16 cellular contexts compared by ENCODE assay signal in the genomic region with DNA sequence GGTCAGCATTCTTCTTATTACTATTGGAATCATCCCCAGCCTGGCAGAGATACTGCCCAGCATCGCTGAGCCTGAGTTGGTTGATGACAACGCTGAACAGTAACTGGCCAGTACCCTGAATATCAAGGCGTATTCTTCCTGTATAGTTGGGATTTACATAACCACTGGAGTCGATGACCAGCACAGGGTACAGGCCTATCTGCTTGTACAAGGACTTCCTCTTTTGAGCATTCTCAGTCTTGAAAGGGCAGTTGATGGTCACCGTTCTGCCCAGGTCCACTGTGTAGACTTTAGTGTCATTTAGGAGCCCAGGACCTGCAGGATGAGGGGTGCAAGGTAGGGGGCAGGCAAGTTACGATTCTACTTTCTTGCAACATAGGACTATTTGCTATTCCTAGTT. TPM values are rescaled to one million over a fixed set of nuclear protein-coding genes. Genes with fewer than 3 reads are reported as not detected.
"Had no signal": no experiment of that assay in that cellular context is flagged by ENCODE, and none has a peak within 500 bp of the region (broad histone marks: within the 10 kb centered on the region; RNA-seq: fewer than 3 reads in every experiment).

No MANE protein-coding gene starts in this region.

- H3K36me3 ChIP-seq: heart left ventricle, neural progenitor cell, ovary, thyroid gland had no signal

- H3K27ac ChIP-seq: heart left ventricle, neural progenitor cell, ovary, skin epidermis, thyroid gland had no signal

- DNase-seq: activated CD4-positive, alpha-beta T cell treated with anti-CD3 and anti-CD28 coated beads, Interleukin-2, amount 10 ng/mL, durations not matched to agents 7 days and 5 days; activated CD4-positive, CD25-positive, alpha-beta regulatory T cell; activated CD8-positive, alpha-beta memory T cell treated with anti-CD3 and anti-CD28 coated beads for 24 hours; activated naive CD4-positive, alpha-beta T cell treated with anti-CD3 and anti-CD28 coated beads, Interleukin-2, amount 10 ng/mL, durations not matched to agents 7 days and 5 days; effector CD4-positive, alpha-beta T cell; foreskin melanocyte; heart left ventricle; mesendoderm; ovary; T-helper 9 cell; thyroid gland had no signal

- H3K4me1 ChIP-seq: heart left ventricle, neural progenitor cell, thyroid gland had no signal

- ATAC-seq: left lobe of liver had no signal

- H3K27me3 ChIP-seq: neural progenitor cell, ovary, thyroid gland had no signal

- H3K9me3 ChIP-seq: heart left ventricle, ovary, thyroid gland had no signal

- H3K4me3 ChIP-seq: heart left ventricle, neural progenitor cell, ovary, skin epidermis, thyroid gland had no signal

RNA-seq across cellular contexts. Expression of gene PIGR, which starts 8.8 kb away (rescaled TPM):
- total RNA-seq: activated CD4-positive, alpha-beta T cell treated with anti-CD3 and anti-CD28 coated beads, Interleukin-2, amount 10 ng/mL, durations not matched to agents 7 days and 5 days had no signal

RNA-seq across cellular contexts. Expression of gene FCAMR, which starts 32.8 kb away (rescaled TPM):
- total RNA-seq: activated CD4-positive, alpha-beta T cell treated with anti-CD3 and anti-CD28 coated beads, Interleukin-2, amount 10 ng/mL, durations not matched to agents 7 days and 5 days; cardiac septum; heart left ventricle; ovary; thyroid gland had no signal

RNA-seq across cellular contexts. Expression of gene IL24, which starts 40.2 kb away (rescaled TPM):
- total RNA-seq: activated CD4-positive, alpha-beta T cell treated with anti-CD3 and anti-CD28 coated beads, Interleukin-2, amount 10 ng/mL, durations not matched to agents 7 days and 5 days; cardiac septum; heart left ventricle; left lobe of liver; renal cortical epithelial cell; thyroid gland had no signal
